22 cellular contexts compared by ENCODE assay signal in genomic region chr1:47669081-47669585, GRCh38.
"Had no signal": no experiment of that assay in that cellular context is flagged by ENCODE, and none has a peak within 500 bp of the region (broad histone marks: within the 10 kb centered on the region; RNA-seq: fewer than 3 reads in every experiment).

No MANE protein-coding gene starts in this region.

- H3K27ac ChIP-seq: dorsolateral prefrontal cortex, heart left ventricle, left ventricle myocardium inferior, lower lobe of right lung, parathyroid adenoma, prostate gland, skin epidermis, thoracic aorta, upper lobe of left lung, vagina had no signal

- H3K9ac ChIP-seq: parathyroid adenoma had no signal

- H3K27me3 Mint-ChIP-seq: memory B cell had no signal

- ATAC-seq: heart left ventricle, lower lobe of right lung, sciatic nerve had no signal

- H3K4me1 Mint-ChIP-seq: memory B cell, nephron had no signal

- H3K4me3 ChIP-seq: dorsolateral prefrontal cortex, heart left ventricle, left ventricle myocardium inferior, lower lobe of right lung, prostate gland, skin epidermis, thoracic aorta, upper lobe of left lung, vagina had no signal

- H3K9me3 ChIP-seq: lower lobe of right lung, prostate gland, thoracic aorta, upper lobe of left lung, vagina had no signal

- DNase-seq: caudate nucleus; cortex of kidney; dorsolateral prefrontal cortex; effector CD8-positive, alpha-beta T cell; foreskin melanocyte; hypothalamus; left ventricle myocardium inferior; lower lobe of right lung; midbrain; occipital lobe; stimulated activated CD4-positive, alpha-beta T cell treated with anti-CD3 and anti-CD28 coated beads, Interleukin-12 subunit alpha, Interleukin-12 subunit beta, amount 100 ng/mL, for 4 hours; stimulated activated naive CD4-positive, alpha-beta T cell treated with Interleukin-2 at 50 U/mL for 16 hours had no signal

- H3K4me3 Mint-ChIP-seq: memory B cell, nephron had no signal

- H3K4me1 ChIP-seq: heart left ventricle, left ventricle myocardium inferior, lower lobe of right lung, parathyroid adenoma, prostate gland, upper lobe of left lung, vagina had no signal

- H3K27ac Mint-ChIP-seq: memory B cell, nephron had no signal

- H3K27me3 ChIP-seq: heart left ventricle, upper lobe of left lung, vagina had no signal

- H3K36me3 ChIP-seq: heart left ventricle, left ventricle myocardium inferior, lower lobe of right lung, prostate gland, thoracic aorta, upper lobe of left lung, vagina had no signal
